Comparison of ENCODE assay signal across 35 cellular contexts in the genomic region with DNA sequence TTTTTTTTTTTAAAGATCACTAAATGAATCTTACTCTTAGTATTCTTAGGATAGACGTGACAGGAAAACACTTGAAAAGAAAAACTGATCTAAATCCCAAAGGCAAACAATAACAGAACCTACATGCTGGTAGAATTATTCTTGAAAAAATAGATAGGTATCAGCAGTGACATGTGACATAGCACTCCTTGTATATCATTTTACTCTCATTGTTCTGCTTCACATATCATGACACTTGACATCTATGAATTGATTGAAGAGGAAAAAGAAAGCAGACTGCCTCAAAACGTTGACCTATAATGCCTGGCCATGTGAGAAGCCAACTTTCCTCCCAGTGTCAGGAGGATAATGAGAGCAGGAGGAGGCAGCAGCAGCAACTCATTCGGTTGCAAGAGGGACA.
"Had no signal": no experiment of that assay in that cellular context is flagged by ENCODE, and none has a peak within 500 bp of the region (broad histone marks: within the 10 kb centered on the region; RNA-seq: fewer than 3 reads in every experiment).

No MANE protein-coding gene starts in this region.

- DNase-seq: activated CD4-positive, alpha-beta memory T cell treated with anti-CD3 and anti-CD28 coated beads, Interleukin-2, amount 10 ng/mL, durations not matched to agents 7 days and 5 days; activated CD4-positive, alpha-beta T cell treated with anti-CD3 and anti-CD28 coated beads for 1 hour; activated CD4-positive, alpha-beta T cell treated with anti-CD3 and anti-CD28 coated beads for 36 hours; activated CD4-positive, alpha-beta T cell treated with anti-CD3 and anti-CD28 coated beads for 48 hours; activated CD4-positive, alpha-beta T cell treated with anti-CD3 and anti-CD28 coated beads, Interleukin-2, amount 10 ng/mL, durations not matched to agents 7 days and 5 days; activated CD4-positive, alpha-beta T cell treated with anti-CD3 and anti-CD28 coated beads, Interleukin-2, amount 50 U/mL, for 48 hours; activated CD4-positive, CD25-positive, alpha-beta regulatory T cell; activated CD8-positive, alpha-beta memory T cell treated with anti-CD3 and anti-CD28 coated beads for 24 hours; activated CD8-positive, alpha-beta memory T cell treated with anti-CD3 and anti-CD28 coated beads, Interleukin-2, amount 10 ng/mL, durations not matched to agents 7 days and 5 days; activated CD8-positive, alpha-beta memory T cell treated with anti-CD3 and anti-CD28 coated beads, Interleukin-2, amount 50 U/mL, for 48 hours; activated CD8-positive, alpha-beta T cell treated with anti-CD3 and anti-CD28 coated beads, Interleukin-2, amount 10 ng/mL, durations not matched to agents 7 days and 5 days; activated effector memory CD4-positive, alpha-beta T cell treated with Interleukin-2 at 50 U/mL for 16 hours; activated gamma-delta T cell; activated naive CD4-positive, alpha-beta T cell treated with anti-CD3 and anti-CD28 coated beads, Interleukin-2, amount 10 ng/mL, durations not matched to agents 7 days and 5 days; activated naive CD4-positive, alpha-beta T cell treated with Interleukin-2 at 50 U/mL for 16 hours; activated naive CD8-positive, alpha-beta T cell treated with anti-CD3 and anti-CD28 coated beads, Interleukin-2, amount 10 ng/mL, durations not matched to agents 7 days and 5 days; activated naive CD8-positive, alpha-beta T cell treated with anti-CD3 and anti-CD28 coated beads, Interleukin-2, amount 50 U/mL, for 24 hours; activated T-cell treated with anti-CD3 and anti-CD28 coated beads, Interleukin-2, amount 50 U/mL, for 24 hours; activated T-cell treated with anti-CD3 and anti-CD28 coated beads, Interleukin-2, amount 50 U/mL, for 48 hours; amygdala; anterior cingulate cortex; caudate nucleus; cerebellar nuclear complex; T-helper 2 cell; T-helper 9 cell; WERI-Rb-1 had no signal

- H3K27ac Mint-ChIP-seq: activated CD4-positive, alpha-beta memory T cell treated with anti-CD3 and anti-CD28 coated beads, Interleukin-2, amount 10 ng/mL, durations not matched to agents 7 days and 5 days; activated CD4-positive, alpha-beta T cell treated with anti-CD3 and anti-CD28 coated beads for 36 hours; activated CD4-positive, alpha-beta T cell treated with anti-CD3 and anti-CD28 coated beads, Interleukin-2, amount 10 ng/mL, durations not matched to agents 7 days and 5 days; activated CD8-positive, alpha-beta memory T cell treated with anti-CD3 and anti-CD28 coated beads, Interleukin-2, amount 10 ng/mL, durations not matched to agents 7 days and 5 days; activated CD8-positive, alpha-beta T cell treated with anti-CD3 and anti-CD28 coated beads, Interleukin-2, amount 10 ng/mL, durations not matched to agents 7 days and 5 days; activated naive CD4-positive, alpha-beta T cell treated with anti-CD3 and anti-CD28 coated beads, Interleukin-2, amount 10 ng/mL, durations not matched to agents 7 days and 5 days; activated naive CD4-positive, alpha-beta T cell treated with anti-CD3 and anti-CD28 coated beads, Interleukin-2, amount 50 U/mL, for 24 hours; activated naive CD8-positive, alpha-beta T cell; activated naive CD8-positive, alpha-beta T cell treated with anti-CD3 and anti-CD28 coated beads, Interleukin-2, amount 10 ng/mL, durations not matched to agents 7 days and 5 days; activated naive CD8-positive, alpha-beta T cell treated with anti-CD3 and anti-CD28 coated beads, Interleukin-2, amount 50 U/mL, for 24 hours; activated T-cell treated with anti-CD3 and anti-CD28 coated beads, Interleukin-2, amount 50 U/mL, for 24 hours; activated T-helper 2 cell treated with anti-CD3 and anti-CD28 coated beads, Interferon-gamma antibody, Interleukin-2, Interleukin-4, amounts not matched to agents 10 μg/mL and 5 μg/mL and 100 μg/mL, durations not matched to agents 14 hours and 24 hours and 36 hours; brain; T-helper 1 cell treated with Interleukin-12 subunit alpha and Interleukin-12 subunit beta and Interleukin-4 antibody, amounts not matched to agents 30 μg/mL and 1 μg/mL, for 36 hours; T-helper 2 cell treated with Interferon-gamma antibody and Interleukin-4, amounts not matched to agents 5 μg/mL and 100 μg/mL, for 36 hours; WTC11 had no signal

- H3K4me3 Mint-ChIP-seq: activated CD4-positive, alpha-beta memory T cell treated with anti-CD3 and anti-CD28 coated beads, Interleukin-2, amount 10 ng/mL, durations not matched to agents 7 days and 5 days; activated CD4-positive, alpha-beta T cell treated with anti-CD3 and anti-CD28 coated beads for 36 hours; activated CD4-positive, alpha-beta T cell treated with anti-CD3 and anti-CD28 coated beads, Interleukin-2, amount 10 ng/mL, durations not matched to agents 7 days and 5 days; activated CD8-positive, alpha-beta memory T cell treated with anti-CD3 and anti-CD28 coated beads, Interleukin-2, amount 10 ng/mL, durations not matched to agents 7 days and 5 days; activated CD8-positive, alpha-beta T cell treated with anti-CD3 and anti-CD28 coated beads, Interleukin-2, amount 10 ng/mL, durations not matched to agents 7 days and 5 days; activated naive CD4-positive, alpha-beta T cell treated with anti-CD3 and anti-CD28 coated beads, Interleukin-2, amount 10 ng/mL, durations not matched to agents 7 days and 5 days; activated naive CD4-positive, alpha-beta T cell treated with anti-CD3 and anti-CD28 coated beads, Interleukin-2, amount 50 U/mL, for 24 hours; activated naive CD8-positive, alpha-beta T cell; activated naive CD8-positive, alpha-beta T cell treated with anti-CD3 and anti-CD28 coated beads, Interleukin-2, amount 10 ng/mL, durations not matched to agents 7 days and 5 days; activated naive CD8-positive, alpha-beta T cell treated with anti-CD3 and anti-CD28 coated beads, Interleukin-2, amount 50 U/mL, for 24 hours; activated T-cell treated with anti-CD3 and anti-CD28 coated beads, Interleukin-2, amount 50 U/mL, for 24 hours; brain; central memory CD8-positive, alpha-beta T cell; T-helper 1 cell treated with Interleukin-12 subunit alpha and Interleukin-12 subunit beta and Interleukin-4 antibody, amounts not matched to agents 30 μg/mL and 1 μg/mL, for 36 hours; T-helper 2 cell treated with Interferon-gamma antibody and Interleukin-4, amounts not matched to agents 5 μg/mL and 100 μg/mL, for 36 hours; WTC11 had no signal

- H3K9me3 Mint-ChIP-seq: activated naive CD8-positive, alpha-beta T cell treated with anti-CD3 and anti-CD28 coated beads, Interleukin-2, amount 50 U/mL, for 24 hours; T-helper 1 cell treated with Interleukin-12 subunit alpha and Interleukin-12 subunit beta and Interleukin-4 antibody, amounts not matched to agents 30 μg/mL and 1 μg/mL, for 36 hours had no signal

- H3K4me1 Mint-ChIP-seq: activated CD4-positive, alpha-beta memory T cell treated with anti-CD3 and anti-CD28 coated beads, Interleukin-2, amount 10 ng/mL, durations not matched to agents 7 days and 5 days; activated CD4-positive, alpha-beta T cell treated with anti-CD3 and anti-CD28 coated beads for 36 hours; activated CD4-positive, alpha-beta T cell treated with anti-CD3 and anti-CD28 coated beads, Interleukin-2, amount 10 ng/mL, durations not matched to agents 7 days and 5 days; activated CD8-positive, alpha-beta memory T cell treated with anti-CD3 and anti-CD28 coated beads, Interleukin-2, amount 10 ng/mL, durations not matched to agents 7 days and 5 days; activated naive CD4-positive, alpha-beta T cell treated with anti-CD3 and anti-CD28 coated beads, Interleukin-2, amount 10 ng/mL, durations not matched to agents 7 days and 5 days; activated naive CD4-positive, alpha-beta T cell treated with anti-CD3 and anti-CD28 coated beads, Interleukin-2, amount 50 U/mL, for 24 hours; activated naive CD8-positive, alpha-beta T cell treated with anti-CD3 and anti-CD28 coated beads, Interleukin-2, amount 10 ng/mL, durations not matched to agents 7 days and 5 days; activated naive CD8-positive, alpha-beta T cell treated with anti-CD3 and anti-CD28 coated beads, Interleukin-2, amount 50 U/mL, for 24 hours; brain; central memory CD8-positive, alpha-beta T cell; WTC11 had no signal

- ATAC-seq: activated CD4-positive, alpha-beta T cell treated with anti-CD3 and anti-CD28 coated beads for 36 hours; activated CD4-positive, CD25-positive, alpha-beta regulatory T cell treated with anti-CD3 and anti-CD28 coated beads, Interleukin-2, amount 50 U/mL, for 24 hours; activated CD8-positive, alpha-beta memory T cell treated with anti-CD3 and anti-CD28 coated beads, Interleukin-2, amount 10 ng/mL, durations not matched to agents 7 days and 5 days; activated CD8-positive, alpha-beta T cell treated with anti-CD3 and anti-CD28 coated beads, Interleukin-2, amount 10 ng/mL, durations not matched to agents 7 days and 5 days; activated naive CD8-positive, alpha-beta T cell treated with anti-CD3 and anti-CD28 coated beads, Interleukin-2, amount 50 U/mL, for 24 hours; WTC11 had no signal

- H3K27me3 Mint-ChIP-seq: activated CD4-positive, alpha-beta memory T cell treated with anti-CD3 and anti-CD28 coated beads, Interleukin-2, amount 10 ng/mL, durations not matched to agents 7 days and 5 days; activated CD4-positive, alpha-beta T cell treated with anti-CD3 and anti-CD28 coated beads for 36 hours; activated CD4-positive, alpha-beta T cell treated with anti-CD3 and anti-CD28 coated beads, Interleukin-2, amount 10 ng/mL, durations not matched to agents 7 days and 5 days; activated CD8-positive, alpha-beta memory T cell treated with anti-CD3 and anti-CD28 coated beads, Interleukin-2, amount 10 ng/mL, durations not matched to agents 7 days and 5 days; activated naive CD4-positive, alpha-beta T cell treated with anti-CD3 and anti-CD28 coated beads, Interleukin-2, amount 10 ng/mL, durations not matched to agents 7 days and 5 days; activated naive CD4-positive, alpha-beta T cell treated with anti-CD3 and anti-CD28 coated beads, Interleukin-2, amount 50 U/mL, for 24 hours; activated naive CD8-positive, alpha-beta T cell; activated naive CD8-positive, alpha-beta T cell treated with anti-CD3 and anti-CD28 coated beads, Interleukin-2, amount 10 ng/mL, durations not matched to agents 7 days and 5 days; activated naive CD8-positive, alpha-beta T cell treated with anti-CD3 and anti-CD28 coated beads, Interleukin-2, amount 50 U/mL, for 24 hours; activated T-cell treated with anti-CD3 and anti-CD28 coated beads, Interleukin-2, amount 50 U/mL, for 24 hours; central memory CD8-positive, alpha-beta T cell had no signal
